Comparison of ENCODE assay signal across 13 cellular contexts in the genomic region with DNA sequence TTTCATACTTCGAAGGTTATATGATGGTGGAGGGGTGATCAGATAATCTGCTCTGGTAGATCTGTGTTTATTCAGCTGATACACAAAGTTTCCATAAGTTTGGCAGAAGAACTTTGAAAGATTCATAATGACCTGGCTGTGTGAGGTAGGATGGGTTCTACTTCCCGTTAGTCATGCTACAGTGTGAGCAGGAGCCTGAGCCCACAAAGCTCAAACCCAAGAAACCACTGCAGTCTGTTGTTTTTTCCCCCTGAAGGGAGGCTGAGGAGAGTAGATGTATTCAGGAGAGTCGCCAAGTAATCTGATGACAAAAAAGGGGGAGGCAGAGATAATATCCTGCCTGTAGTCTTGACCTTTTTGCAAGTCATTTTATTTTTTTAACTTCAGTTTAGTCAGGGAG. TPM values are rescaled to one million over a fixed set of nuclear protein-coding genes. Genes with fewer than 3 reads are reported as not detected.
A peak's percentile ranks its signal among the peaks of the same experiment; 100 is the strongest.
DNase-seq lines count a peak whose midpoint lies in the region; ATAC-seq, FAIRE-seq and TF ChIP-seq lines count a peak whose summit lies in the region.
"Had no signal": no experiment of that assay in that cellular context is flagged by ENCODE, and none has a peak within 500 bp of the region (broad histone marks: within the 10 kb centered on the region; RNA-seq: fewer than 3 reads in every experiment).

No MANE protein-coding gene starts in this region.

- H3K27ac Mint-ChIP-seq in activated naive CD8-positive, alpha-beta T cell treated with anti-CD3 and anti-CD28 coated beads, Interleukin-2, amount 50 U/mL, for 24 hours, result peak overlapping the region; percentile 68
- H3K27ac Mint-ChIP-seq in stimulated activated memory B cell treated with anti-CD40 and anti-IgM and Interleukin-4, amounts not matched to agents 10 μg/mL and 1 μg/mL and 100 μg/mL, for 72 hours, result no peak overlapping the region

- H3K36me3 ChIP-seq in DND-41 (ENCODE audit: insufficient read depth, low read length), result no peaks in the 10 kb centered on the region
- H3K36me3 ChIP-seq in keratinocyte (ENCODE audit: control insufficient read depth in 2 of 2, extremely low read depth in 1 of 2, insufficient read depth in 2 of 2, low read length in 2 of 2), result no peaks in the 10 kb centered on the region
- H3K36me3 ChIP-seq: SJSA1, suprapubic skin had no signal

- H4K20me1 ChIP-seq in DND-41 (ENCODE audit: insufficient read depth, low read length), result no peaks in the 10 kb centered on the region
- H4K20me1 ChIP-seq in keratinocyte (ENCODE audit: control insufficient read depth, extremely low read depth, insufficient read depth, low read length), result no peaks in the 10 kb centered on the region

- no peaks in the 10 kb centered on the region for H3K79me2 ChIP-seq in DND-41 (ENCODE audit: insufficient read depth, low read length)
- no peaks in the 10 kb centered on the region for H3K79me2 ChIP-seq in keratinocyte (ENCODE audit: control insufficient read depth, insufficient read depth, low read length)

- no peak overlapping the region for H3K27ac ChIP-seq in DND-41 (ENCODE audit: low read length)
- H3K27ac ChIP-seq in keratinocyte (ENCODE audit: control insufficient read depth, insufficient read depth, low read length), result no peak overlapping the region
- H3K27ac ChIP-seq: SJSA1, suprapubic skin had no signal

- no peak for FAIRE-seq in keratinocyte (lab: Jason Lieb, UNC)

- H3K27me3 Mint-ChIP-seq in activated naive CD8-positive, alpha-beta T cell treated with anti-CD3 and anti-CD28 coated beads, Interleukin-2, amount 50 U/mL, for 24 hours, result peaks cover 2% of the 10 kb centered on the region
- no peaks in the 10 kb centered on the region for H3K27me3 Mint-ChIP-seq in stimulated activated memory B cell treated with anti-CD40 and anti-IgM and Interleukin-4, amounts not matched to agents 10 μg/mL and 1 μg/mL and 100 μg/mL, for 72 hours

- H3K9ac ChIP-seq in DND-41 (ENCODE audit: low read depth, low read length) (no peak overlapping the region), keratinocyte (ENCODE audit: control insufficient read depth, extremely low read depth, insufficient read depth, low read length) (no peak overlapping the region)

- no peaks in the 10 kb centered on the region for H3K9me1 ChIP-seq in keratinocyte (ENCODE audit: control insufficient read depth, extremely low read depth, insufficient read depth, low read length)

- H3K4me3 Mint-ChIP-seq in activated naive CD8-positive, alpha-beta T cell treated with anti-CD3 and anti-CD28 coated beads, Interleukin-2, amount 50 U/mL, for 24 hours, result peak overlapping the region; percentile 13
- no peak overlapping the region for H3K4me3 Mint-ChIP-seq in stimulated activated memory B cell treated with anti-CD40 and anti-IgM and Interleukin-4, amounts not matched to agents 10 μg/mL and 1 μg/mL and 100 μg/mL, for 72 hours

- ATAC-seq in DND-41 (ENCODE audit: insufficient read depth, low read depth), result peak; percentile 93
- peak; percentile 100 for ATAC-seq in activated naive CD8-positive, alpha-beta T cell treated with anti-CD3 and anti-CD28 coated beads, Interleukin-2, amount 50 U/mL, for 24 hours
- no peak for ATAC-seq in stimulated activated memory B cell treated with anti-CD40 and anti-IgM and Interleukin-4, amounts not matched to agents 10 μg/mL and 1 μg/mL and 100 μg/mL, for 72 hours
- no peak for ATAC-seq in HG02610 (IDR thresholded peaks at IDR 0.05; ENCODE audit: unreplicated experiment)
- ATAC-seq in GM18519 (IDR thresholded peaks at IDR 0.05; ENCODE audit: low FRiP score, unreplicated experiment), result no peak

- H3K4me1 Mint-ChIP-seq in activated naive CD8-positive, alpha-beta T cell treated with anti-CD3 and anti-CD28 coated beads, Interleukin-2, amount 50 U/mL, for 24 hours, result peaks cover 23% of the 10 kb centered on the region
- peaks cover 5% of the 10 kb centered on the region for H3K4me1 Mint-ChIP-seq in stimulated activated memory B cell treated with anti-CD40 and anti-IgM and Interleukin-4, amounts not matched to agents 10 μg/mL and 1 μg/mL and 100 μg/mL, for 72 hours

- H3K9me3 ChIP-seq in DND-41 (ENCODE audit: insufficient read depth, low read length, severe bottlenecking), result peaks cover 3% of the 10 kb centered on the region
- no peaks in the 10 kb centered on the region for H3K9me3 ChIP-seq in keratinocyte (ENCODE audit: control insufficient read depth, low read depth, low read length)
- H3K9me3 ChIP-seq: SJSA1, suprapubic skin had no signal

- peaks cover 4% of the 10 kb centered on the region for H3K9me3 Mint-ChIP-seq in activated naive CD8-positive, alpha-beta T cell treated with anti-CD3 and anti-CD28 coated beads, Interleukin-2, amount 50 U/mL, for 24 hours
- no peaks in the 10 kb centered on the region for H3K9me3 Mint-ChIP-seq in stimulated activated memory B cell treated with anti-CD40 and anti-IgM and Interleukin-4, amounts not matched to agents 10 μg/mL and 1 μg/mL and 100 μg/mL, for 72 hours

- DNase-seq in DND-41, result peak; percentile 38
- peak; percentile 89 for DNase-seq in LHCN-M2 (ENCODE audit: low read depth)
- peak; percentile 35 for DNase-seq in activated naive CD8-positive, alpha-beta T cell treated with anti-CD3 and anti-CD28 coated beads, Interleukin-2, amount 50 U/mL, for 24 hours
- DNase-seq in keratinocyte (ENCODE audit: low read depth, low spot score), result no peak
- DNase-seq in NCI-H146 treated with DMSO at 0.1 percent for 48 hours (lab: John Stamatoyannopoulos, UW; ENCODE audit: unreplicated experiment), result no peak
- DNase-seq: C1 segment of cervical spinal cord, NCI-H1436, NCI-H748 treated with DMSO at 0.1 percent for 48 hours had no signal

- H3K27me3 ChIP-seq in DND-41 (ENCODE audit: insufficient read depth, low read length, poor library complexity) (no peaks in the 10 kb centered on the region), keratinocyte (ENCODE audit: control insufficient read depth, extremely low read depth, insufficient read depth, low read length) (no peaks in the 10 kb centered on the region)
- H3K27me3 ChIP-seq: SJSA1, suprapubic skin had no signal

- no peak overlapping the region for H2AFZ ChIP-seq in DND-41 (ENCODE audit: low read depth, low read length)
- H2AFZ ChIP-seq in keratinocyte (ENCODE audit: control insufficient read depth, low read length), result peak overlapping the region; percentile 15

- H3K4me1 ChIP-seq in DND-41 (ENCODE audit: insufficient read depth, low read length), result peaks cover 5% of the 10 kb centered on the region
- H3K4me1 ChIP-seq in keratinocyte (ENCODE audit: control insufficient read depth, extremely low read depth, insufficient read depth, low read length), result peaks cover 2% of the 10 kb centered on the region
- H3K4me1 ChIP-seq: suprapubic skin had no signal

- dilution Hi-C loops in keratinocyte (cut with MboI; ENCODE audit: extremely low pct_ligation_motif_present, low sequenced_read_pairs), result no loop called here

- H3K4me3 ChIP-seq in DND-41 (ENCODE audit: low read depth in 1 of 2, low read length in 2 of 2) (no peak overlapping the region), keratinocyte (ENCODE audit: control insufficient read depth in 2 of 3, extremely low read depth in 1 of 3, insufficient read depth in 2 of 3, low read depth in 1 of 3, low read length in 3 of 3) (no peak overlapping the region)
- H3K4me3 ChIP-seq: SJSA1, suprapubic skin had no signal

- H3K36me3 Mint-ChIP-seq in activated naive CD8-positive, alpha-beta T cell treated with anti-CD3 and anti-CD28 coated beads, Interleukin-2, amount 50 U/mL, for 24 hours (ENCODE audit: low read depth), result no peaks in the 10 kb centered on the region
- no peaks in the 10 kb centered on the region for H3K36me3 Mint-ChIP-seq in stimulated activated memory B cell treated with anti-CD40 and anti-IgM and Interleukin-4, amounts not matched to agents 10 μg/mL and 1 μg/mL and 100 μg/mL, for 72 hours

- TF ChIP-seq CTCF in DND-41 (IDR thresholded peaks at IDR 0.05; ENCODE audit: borderline replicate concordance, extremely low read depth, low read length, poor library complexity, severe bottlenecking) (no peak), keratinocyte (optimal IDR thresholded peaks at IDR 0.05 in 1 of 3, IDR thresholded peaks at IDR 0.05 in 1 of 3, conservative IDR thresholded peaks at IDR 0.05 in 1 of 3; ENCODE audit: extremely low read depth in 1 of 3, insufficient read depth in 2 of 3, low read length in 3 of 3) (no peak)

- no peak overlapping the region for H3K4me2 ChIP-seq in DND-41 (ENCODE audit: insufficient read depth, low read length)
- H3K4me2 ChIP-seq in keratinocyte (ENCODE audit: control insufficient read depth, extremely low read depth, insufficient read depth, low read depth, low read length), result no peak overlapping the region

RNA-seq across cellular contexts. Expression of a gene that starts 52.8 kb away (rescaled TPM):
- 34.4 and 36.1 TPM in 2 replicates for total RNA-seq in LHCN-M2 (2014; rRNA removed)
- polyA plus RNA-seq in LHCN-M2 (2012), result 15.8 TPM
- polyA plus RNA-seq in keratinocyte, result 24.9 to 44.0 TPM (median 43.3 TPM) in 3 replicates
- 8.5 TPM for polyA plus RNA-seq in keratinocyte (2011; ENCODE audit: low read depth)
- 26.2 and 53.3 TPM in 2 replicates for polyA plus RNA-seq in keratinocyte (2011; cell fraction: cytosol; rRNA removed)
- 47.2 and 53.1 TPM in 2 replicates for polyA plus RNA-seq in keratinocyte (2011; cell fraction: nucleus; rRNA removed)
- polyA plus RNA-seq in keratinocyte (2012; ENCODE audit: low replicate concordance), result 26.5 and 65.2 TPM in 2 replicates
- 30.8 to 95.0 TPM (median 41.5 TPM) in 3 replicates for polyA minus RNA-seq in keratinocyte
- 63.1 TPM for polyA minus RNA-seq in keratinocyte (2011; cell fraction: cytosol; rRNA and poly(A)+ RNA removed)
- 61.9 and 124 TPM in 2 replicates for polyA minus RNA-seq in keratinocyte (2011; cell fraction: nucleus; rRNA and poly(A)+ RNA removed)

Comparison
In these comparisons a context has a peak if more than half of its experiments do, and no peak if none do; other contexts are left out.
1. ATAC-seq: peak in DND-41 (single experiment) and activated naive CD8-positive, alpha-beta T cell treated with anti-CD3 and anti-CD28 coated beads, Interleukin-2, amount 50 U/mL, for 24 hours (single experiment); none in stimulated activated memory B cell treated with anti-CD40 and anti-IgM and Interleukin-4, amounts not matched to agents 10 μg/mL and 1 μg/mL and 100 μg/mL, for 72 hours (single experiment), HG02610 (single experiment) and GM18519 (single experiment).
2. DNase-seq: peak in DND-41 (single experiment), LHCN-M2 (single experiment) and activated naive CD8-positive, alpha-beta T cell treated with anti-CD3 and anti-CD28 coated beads, Interleukin-2, amount 50 U/mL, for 24 hours (single experiment); none in keratinocyte (single experiment) and NCI-H146 treated with DMSO at 0.1 percent for 48 hours (single experiment).